ENCODE assay signal across 8 cellular contexts in the genomic region with DNA sequence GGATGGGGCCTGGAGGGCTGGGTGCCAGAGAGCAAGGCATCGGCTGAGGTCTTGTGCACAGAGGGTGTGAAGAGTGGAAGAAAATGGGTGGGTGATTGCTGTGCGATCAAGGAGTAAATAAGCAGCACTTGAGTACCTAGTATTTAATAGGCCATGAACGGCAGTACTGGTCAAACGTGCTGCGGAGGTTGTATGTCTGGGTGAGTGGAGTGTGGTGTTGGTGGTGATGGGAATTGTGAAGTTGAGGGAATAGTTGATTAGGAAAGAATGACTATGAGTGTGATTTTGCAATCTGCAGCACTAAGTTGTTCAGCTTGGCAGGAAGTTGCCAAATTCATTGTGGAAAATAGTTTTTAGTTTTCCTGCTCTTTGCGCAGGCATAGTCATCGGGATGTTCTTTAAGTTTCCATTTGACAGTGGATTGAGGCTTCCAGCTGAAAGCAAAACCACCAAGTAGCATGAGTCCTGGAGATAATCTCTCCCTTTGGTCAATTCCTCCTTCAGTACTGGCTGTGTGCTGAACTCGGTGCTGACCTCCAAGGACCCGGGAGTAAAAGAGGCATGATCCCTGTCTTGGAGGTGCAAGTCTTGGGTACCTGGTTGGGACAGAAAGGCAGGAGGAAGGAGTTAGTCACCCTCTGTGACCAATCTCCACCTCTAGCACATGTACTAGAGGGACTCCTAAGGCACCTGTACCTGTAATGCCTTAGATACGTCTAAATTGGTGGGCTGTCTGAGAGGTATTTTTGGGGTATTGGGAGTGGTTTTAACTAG. TPM values are rescaled to one million over a fixed set of nuclear protein-coding genes. Genes with fewer than 3 reads are reported as not detected.
A peak's percentile ranks its signal among the peaks of the same experiment; 100 is the strongest.
DNase-seq lines count a peak whose midpoint lies in the region; ATAC-seq lines count a peak whose summit lies in the region.

No MANE protein-coding gene starts in this region.

- peak; percentile 6 for ATAC-seq in Right ventricle myocardium superior (ENCODE audit: poor library complexity)
- no peak for ATAC-seq in GM19463 (IDR thresholded peaks at IDR 0.05; ENCODE audit: unreplicated experiment)
- no peak for ATAC-seq in GM21390 (IDR thresholded peaks at IDR 0.05; ENCODE audit: unreplicated experiment)

- DNase-seq in GM04504 (ENCODE audit: low read depth) (peak; percentile 84), SKM-1 (lab: John Stamatoyannopoulos, UW; ENCODE audit: unreplicated experiment) (peak; percentile 26), Right ventricle myocardium superior (no peak), skeletal muscle cell (ENCODE audit: low read depth) (peak; percentile 85), cerebellar nuclear complex (lab: John Stamatoyannopoulos, UW) (no peak)
- DNase-seq in activated CD4-positive, CD25-positive, alpha-beta regulatory T cell treated with anti-CD3 and anti-CD28 coated beads, Interleukin-2, amount 50 U/mL, for 72 hours = no peak

- intact Hi-C loops in Right ventricle myocardium superior (cut with DNase I) = no loop called here

- H3K4me3 ChIP-seq in skeletal muscle cell (ENCODE audit: low read depth, low read length) = peak overlapping the region; percentile 72

RNA-seq across cellular contexts. Expression of gene PANX1, which starts 2.1 kb away (rescaled TPM):
- total RNA-seq in Right ventricle myocardium superior = 21.7 TPM

Comparison
In these comparisons a context has a peak if more than half of its experiments do, and no peak if none do; other contexts are left out.
1. DNase-seq: peak in GM04504 (single experiment), SKM-1 (single experiment) and skeletal muscle cell (single experiment); none in Right ventricle myocardium superior (single experiment), cerebellar nuclear complex (0 of 2) and activated CD4-positive, CD25-positive, alpha-beta regulatory T cell treated with anti-CD3 and anti-CD28 coated beads, Interleukin-2, amount 50 U/mL, for 72 hours (single experiment).